Comparison of ENCODE assay signal across 1 cellular context in genomic region chr14:99559286-99559990, GRCh38.
TF ChIP-seq lines count a peak whose summit lies in the region.

No MANE protein-coding gene starts in this region.

TF ChIP-seq in IMR-90, 13 proteins besides CTCF, POLR2A, EP300 and RAD21 (continued from another document):
- TF ChIP-seq USF2 (IDR thresholded peaks at IDR 0.05; ENCODE audit: low read depth, low read length): no peak
- no peak for TF ChIP-seq MXI1 (IDR thresholded peaks at IDR 0.05; ENCODE audit: borderline replicate concordance, low read depth, low read length)
- no peak for TF ChIP-seq CEBPB (IDR thresholded peaks at IDR 0.05; ENCODE audit: low read depth, low read length)
- no peak for TF ChIP-seq SMC3 (IDR thresholded peaks at IDR 0.05; ENCODE audit: low read depth, low read length)
- no peak for TF ChIP-seq MAZ (IDR thresholded peaks at IDR 0.05; ENCODE audit: borderline replicate concordance, low read depth, low read length)
- TF ChIP-seq RFX5 (IDR thresholded peaks at IDR 0.05; ENCODE audit: low read depth, low read length): no peak
- no peak for TF ChIP-seq BHLHE40 (IDR thresholded peaks at IDR 0.05; ENCODE audit: low read depth, low read length)
- no peak for TF ChIP-seq FOS (IDR thresholded peaks at IDR 0.05; ENCODE audit: low read depth, low read length)
- no peak for TF ChIP-seq RCOR1 (IDR thresholded peaks at IDR 0.05; ENCODE audit: insufficient replicate concordance, low read length)
- TF ChIP-seq CHD1 (IDR thresholded peaks at IDR 0.05; ENCODE audit: low read depth, low read length): no peak
- TF ChIP-seq ELK1 (IDR thresholded peaks at IDR 0.05; ENCODE audit: borderline replicate concordance, low read depth, low read length): no peak
- no peak for TF ChIP-seq NFE2L2 (IDR thresholded peaks at IDR 0.05; ENCODE audit: low read depth, low read length)
